1 cellular context compared by ENCODE assay signal in the genomic region with DNA sequence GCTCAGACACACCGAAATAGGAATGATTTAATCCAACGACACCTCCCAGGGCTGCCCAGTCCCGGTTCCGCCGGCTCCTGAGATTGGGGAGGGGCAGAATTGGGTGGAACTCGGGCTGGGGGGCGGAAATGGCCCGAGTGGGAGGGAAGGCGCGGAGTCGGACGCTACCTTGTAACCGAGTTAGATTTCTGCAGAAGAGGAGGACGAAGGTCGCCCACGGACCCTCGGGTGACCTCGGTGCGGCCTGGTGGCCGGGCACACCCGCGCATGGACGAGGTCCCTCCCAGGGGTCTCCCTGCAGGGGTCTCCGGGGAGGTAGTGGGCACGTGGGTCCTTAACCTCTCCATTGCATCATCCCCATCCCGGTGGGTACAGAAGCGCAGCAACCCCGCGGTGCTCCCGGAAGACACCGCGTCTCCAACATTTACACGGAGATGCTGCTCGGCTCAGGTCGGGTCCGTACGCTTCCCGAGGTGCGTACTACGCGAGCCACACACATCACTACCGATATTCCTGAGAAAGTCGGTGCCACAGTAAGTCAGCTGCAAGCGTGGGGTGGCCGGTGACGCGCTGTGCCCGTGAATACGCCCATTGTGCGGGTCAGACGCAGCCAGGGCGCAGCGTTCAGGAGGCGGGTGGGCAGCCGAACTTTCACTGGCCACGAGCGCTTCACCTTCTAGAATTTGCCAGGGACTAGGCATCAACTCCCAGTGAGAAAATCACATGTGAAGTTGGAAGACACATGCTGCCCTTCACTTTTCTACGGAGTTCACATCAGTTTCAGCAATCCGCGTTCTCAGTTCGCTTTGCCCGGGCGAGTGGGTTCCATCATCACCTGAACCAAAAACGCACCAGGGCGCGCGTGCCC.
TF ChIP-seq lines count a peak whose summit lies in the region.

No MANE protein-coding gene starts in this region.

TF ChIP-seq in endothelial cell of umbilical vein, 7 proteins besides CTCF, POLR2A, EP300 and RAD21 (continued from another document):
- TF ChIP-seq, protein P1, sequence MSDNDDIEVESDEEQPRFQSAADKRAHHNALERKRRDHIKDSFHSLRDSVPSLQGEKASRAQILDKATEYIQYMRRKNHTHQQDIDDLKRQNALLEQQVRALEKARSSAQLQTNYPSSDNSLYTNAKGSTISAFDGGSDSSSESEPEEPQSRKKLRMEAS (IDR thresholded peaks at IDR 0.05; ENCODE audit: insufficient read depth, insufficient read length): no peak
- no peak for TF ChIP-seq JUN (IDR thresholded peaks at IDR 0.05; ENCODE audit: borderline replicate concordance, insufficient read depth, insufficient read length, low read depth)
- TF ChIP-seq FOS (IDR thresholded peaks at IDR 0.05; ENCODE audit: borderline replicate concordance, insufficient read depth, low read length): no peak
